In genomic region chr10:33015798-33016547, GRCh38 we compare ENCODE assay signal across 12 cellular contexts. TPM values are rescaled to one million over a fixed set of nuclear protein-coding genes. Genes with fewer than 3 reads are reported as not detected.
A peak's percentile ranks its signal among the peaks of the same experiment; 100 is the strongest.
DNase-seq lines count a peak whose midpoint lies in the region; ATAC-seq, FAIRE-seq and TF ChIP-seq lines count a peak whose summit lies in the region.
"Had no signal": no experiment of that assay in that cellular context is flagged by ENCODE, and none has a peak within 500 bp of the region (broad histone marks: within the 10 kb centered on the region; RNA-seq: fewer than 3 reads in every experiment).

No MANE protein-coding gene starts in this region.

- H3K36me3 ChIP-seq in heart left ventricle: no peaks in the 10 kb centered on the region
- H3K36me3 ChIP-seq in skeletal muscle tissue (ENCODE audit: control insufficient read depth in 3 of 3, insufficient read depth in 3 of 3, low read length in 3 of 3): no peaks in the 10 kb centered on the region

- H3K4me3 Mint-ChIP-seq in activated naive CD8-positive, alpha-beta T cell treated with anti-CD3 and anti-CD28 coated beads, Interleukin-2, amount 50 U/mL, for 24 hours: no peak overlapping the region
- H3K4me3 Mint-ChIP-seq: activated naive CD4-positive, alpha-beta T cell treated with anti-CD3 and anti-CD28 coated beads for 36 hours; natural killer cell had no signal

- H3K9me3 Mint-ChIP-seq in activated naive CD8-positive, alpha-beta T cell treated with anti-CD3 and anti-CD28 coated beads, Interleukin-2, amount 50 U/mL, for 24 hours: no peaks in the 10 kb centered on the region
- H3K9me3 Mint-ChIP-seq in activated naive CD4-positive, alpha-beta T cell treated with anti-CD3 and anti-CD28 coated beads, Interleukin-2, amount 50 U/mL, for 72 hours: no peaks in the 10 kb centered on the region
- H3K9me3 Mint-ChIP-seq: activated naive CD4-positive, alpha-beta T cell treated with anti-CD3 and anti-CD28 coated beads for 36 hours; natural killer cell had no signal

- DNase-seq in RCC 7860 (ENCODE audit: low spot score) (peak; percentile 88), heart left ventricle (no peak)
- DNase-seq in activated naive CD8-positive, alpha-beta T cell treated with anti-CD3 and anti-CD28 coated beads, Interleukin-2, amount 50 U/mL, for 24 hours: no peak
- DNase-seq in activated naive CD4-positive, alpha-beta T cell treated with anti-CD3 and anti-CD28 coated beads, Interleukin-2, amount 50 U/mL, for 72 hours (ENCODE audit: low spot score in 2 of 2): no peak
- DNase-seq: activated CD4-positive, alpha-beta T cell treated with anti-CD3 and anti-CD28 coated beads, Interleukin-2, amount 50 U/mL, for 48 hours; activated naive CD4-positive, alpha-beta T cell treated with anti-CD3 and anti-CD28 coated beads for 36 hours; MM.1S; natural killer cell; NCI-H524 treated with DMSO at 0.1 percent for 48 hours had no signal

- no peak for TF ChIP-seq POLR2A in heart left ventricle (IDR thresholded peaks at IDR 0.05)

- no peak overlapping the region for H3K9ac ChIP-seq in skeletal muscle tissue (ENCODE audit: low read depth in 1 of 3, low read length in 3 of 3)

- ATAC-seq in GM18511 (IDR thresholded peaks at IDR 0.05; ENCODE audit: unreplicated experiment) (peak; percentile 58), heart left ventricle (peak; percentile 20 to 70 (median 58)), HG02623 (IDR thresholded peaks at IDR 0.05; ENCODE audit: unreplicated experiment) (no peak)
- no peak for ATAC-seq in activated naive CD8-positive, alpha-beta T cell treated with anti-CD3 and anti-CD28 coated beads, Interleukin-2, amount 50 U/mL, for 24 hours
- no peak for ATAC-seq in activated naive CD4-positive, alpha-beta T cell treated with anti-CD3 and anti-CD28 coated beads, Interleukin-2, amount 50 U/mL, for 72 hours

- FAIRE-seq in RCC 7860 (lab: Jason Lieb, UNC): peak; percentile 98

- H3K4me1 Mint-ChIP-seq in activated naive CD8-positive, alpha-beta T cell treated with anti-CD3 and anti-CD28 coated beads, Interleukin-2, amount 50 U/mL, for 24 hours: no peaks in the 10 kb centered on the region

- 71 to 85% (median 74%) methylated on average over 3 of the region's 3 CpGs for WGBS in heart left ventricle, 4 donors

- no peaks in the 10 kb centered on the region for H3K27me3 ChIP-seq in heart left ventricle
- no peaks in the 10 kb centered on the region for H3K27me3 ChIP-seq in skeletal muscle tissue (ENCODE audit: control insufficient read depth in 3 of 3, insufficient read depth in 3 of 3, low read length in 3 of 3)

- no peaks in the 10 kb centered on the region for H3K36me3 Mint-ChIP-seq in activated naive CD8-positive, alpha-beta T cell treated with anti-CD3 and anti-CD28 coated beads, Interleukin-2, amount 50 U/mL, for 24 hours (ENCODE audit: low read depth)
- no peaks in the 10 kb centered on the region for H3K36me3 Mint-ChIP-seq in activated naive CD4-positive, alpha-beta T cell treated with anti-CD3 and anti-CD28 coated beads, Interleukin-2, amount 50 U/mL, for 72 hours
- H3K36me3 Mint-ChIP-seq: natural killer cell had no signal

- intact Hi-C loops in heart left ventricle (cut with DNase I): loop anchor here in 4 of 10 donors (5.0 to 10.0 kb wide), 3 partner anchors 99 to 199 kb away; no protein-coding TSS in a partner anchor

- no peaks in the 10 kb centered on the region for H3K9me3 ChIP-seq in heart left ventricle
- no peaks in the 10 kb centered on the region for H3K9me3 ChIP-seq in skeletal muscle tissue (ENCODE audit: control insufficient read depth in 3 of 3, low read length in 3 of 3)

- no peaks in the 10 kb centered on the region for H3K27me3 Mint-ChIP-seq in activated naive CD8-positive, alpha-beta T cell treated with anti-CD3 and anti-CD28 coated beads, Interleukin-2, amount 50 U/mL, for 24 hours

- no peak overlapping the region for H3K4me3 ChIP-seq in heart left ventricle
- no peak overlapping the region for H3K4me3 ChIP-seq in skeletal muscle tissue (ENCODE audit: low read length in 3 of 3)

- TF ChIP-seq CTCF in heart left ventricle (IDR thresholded peaks at IDR 0.05): no peak

- no peak overlapping the region for H3K27ac Mint-ChIP-seq in activated naive CD8-positive, alpha-beta T cell treated with anti-CD3 and anti-CD28 coated beads, Interleukin-2, amount 50 U/mL, for 24 hours
- no peak overlapping the region for H3K27ac Mint-ChIP-seq in activated naive CD4-positive, alpha-beta T cell treated with anti-CD3 and anti-CD28 coated beads, Interleukin-2, amount 50 U/mL, for 72 hours
- H3K27ac Mint-ChIP-seq: activated naive CD4-positive, alpha-beta T cell treated with anti-CD3 and anti-CD28 coated beads for 36 hours; natural killer cell had no signal

- H3K4me1 ChIP-seq in heart left ventricle (peaks cover 0 to 8% (median 0%) of the 10 kb centered on the region in 12 donors), skeletal muscle tissue (ENCODE audit: control insufficient read depth in 3 of 3, insufficient read depth in 3 of 3, low read length in 3 of 3) (no peaks in the 10 kb centered on the region)

- H3K27ac ChIP-seq in heart left ventricle (peak overlapping the region in 10 of 12 donors; percentile 13 to 72 (median 58)), skeletal muscle tissue (ENCODE audit: low read depth, low read length) (peak overlapping the region; percentile 47)

RNA-seq across cellular contexts. Expression of gene ITGB1, which starts 57.9 kb away (rescaled TPM):
- total RNA-seq in heart left ventricle (1,000 to 10,000 TPM in 1 of 9 donors, 100 to 1,000 TPM in 8; 542 to 1,594 (median 701) TPM), skeletal muscle tissue (363 TPM)
- polyA plus RNA-seq in heart left ventricle: 1,000 to 10,000 TPM in 1 of 2 donors, 100 to 1,000 TPM in 1; 150 to 1,693 TPM
- total RNA-seq in activated naive CD4-positive, alpha-beta T cell treated with anti-CD3 and anti-CD28 coated beads, Interleukin-2, amount 50 U/mL, for 72 hours: 10 to 100 TPM; 37.4 to 74.7 TPM

Comparison
In these comparisons a context has a peak if more than half of its experiments do, and no peak if none do; other contexts are left out.
1. ATAC-seq: peak in GM18511 (single experiment) and heart left ventricle (4 of 4); none in activated naive CD8-positive, alpha-beta T cell treated with anti-CD3 and anti-CD28 coated beads, Interleukin-2, amount 50 U/mL, for 24 hours (single experiment), activated naive CD4-positive, alpha-beta T cell treated with anti-CD3 and anti-CD28 coated beads, Interleukin-2, amount 50 U/mL, for 72 hours (0 of 2) and HG02623 (single experiment).